Comparison of ENCODE assay signal across 8 cellular contexts in genomic region chr13:20525144-20525600, GRCh38. TPM values are rescaled to one million over a fixed set of nuclear protein-coding genes. Genes with fewer than 3 reads are reported as not detected.
DNase-seq lines count a peak whose midpoint lies in the region; ATAC-seq and TF ChIP-seq lines count a peak whose summit lies in the region.

No MANE protein-coding gene starts in this region.

- ATAC-seq in HG02943 (IDR thresholded peaks at IDR 0.05; ENCODE audit: low read depth, unreplicated experiment) (peak; percentile 7), T-cell (replicated peaks in 1 of 4) (peak; percentile 4 to 22 (median 14)), lung (ENCODE audit: insufficient read depth, low FRiP score) (peak; percentile 17)
- peak; percentile 24 for ATAC-seq in stimulated activated effector memory CD8-positive, alpha-beta T cell treated with anti-CD3 and anti-CD28 coated beads, Interleukin-12 subunit alpha, Interleukin-12 subunit beta, amount 100 ng/mL, for 72 hours

- H3K27me3 Mint-ChIP-seq in T-cell = peaks cover 0 to under 1% of the 10 kb centered on the region in 2 donors

- H3K9me3 ChIP-seq in lung (ENCODE audit: control insufficient read depth in 2 of 2, insufficient read depth in 1 of 2, low read length in 1 of 2) = no peaks in the 10 kb centered on the region

- peak overlapping the region; percentile 70 to 91 (median 85) for H3K4me3 Mint-ChIP-seq in T-cell
- H3K4me3 Mint-ChIP-seq in stimulated activated effector memory CD8-positive, alpha-beta T cell treated with anti-CD3 and anti-CD28 coated beads, Interleukin-12 subunit alpha, Interleukin-12 subunit beta, amount 100 ng/mL, for 72 hours = peak overlapping the region; percentile 75

- H3K4me1 Mint-ChIP-seq in T-cell = peaks cover 23 to 28% (median 26%) of the 10 kb centered on the region in 3 donors
- peaks cover 29% of the 10 kb centered on the region for H3K4me1 Mint-ChIP-seq in stimulated activated effector memory CD8-positive, alpha-beta T cell treated with anti-CD3 and anti-CD28 coated beads, Interleukin-12 subunit alpha, Interleukin-12 subunit beta, amount 100 ng/mL, for 72 hours

- no peaks in the 10 kb centered on the region for H3K9me3 Mint-ChIP-seq in T-cell
- no peaks in the 10 kb centered on the region for H3K9me3 Mint-ChIP-seq in stimulated activated effector memory CD8-positive, alpha-beta T cell treated with anti-CD3 and anti-CD28 coated beads, Interleukin-12 subunit alpha, Interleukin-12 subunit beta, amount 100 ng/mL, for 72 hours

- H3K36me3 ChIP-seq in lung (ENCODE audit: control insufficient read depth in 2 of 2, insufficient read depth in 2 of 2, low read length in 2 of 2) = no peaks in the 10 kb centered on the region

- H3K27ac Mint-ChIP-seq in T-cell = peak overlapping the region in 1 of 2 donors; percentile 69
- peak overlapping the region; percentile 61 for H3K27ac Mint-ChIP-seq in stimulated activated effector memory CD8-positive, alpha-beta T cell treated with anti-CD3 and anti-CD28 coated beads, Interleukin-12 subunit alpha, Interleukin-12 subunit beta, amount 100 ng/mL, for 72 hours

- peak overlapping the region; percentile 85 to 92 for H3K27ac ChIP-seq in lung (ENCODE audit: low read depth in 1 of 2, low read length in 1 of 2)

- no peaks in the 10 kb centered on the region for H3K36me3 Mint-ChIP-seq in T-cell
- H3K36me3 Mint-ChIP-seq in stimulated activated effector memory CD8-positive, alpha-beta T cell treated with anti-CD3 and anti-CD28 coated beads, Interleukin-12 subunit alpha, Interleukin-12 subunit beta, amount 100 ng/mL, for 72 hours = no peaks in the 10 kb centered on the region

- peaks cover 0 to 2% of the 10 kb centered on the region in 2 donors for H3K4me1 ChIP-seq in lung (ENCODE audit: control insufficient read depth in 2 of 2, insufficient read depth in 2 of 2, low read length in 2 of 2)

- DNase-seq in NCI-H1092 (lab: John Stamatoyannopoulos, UW) = peak; percentile 32
- DNase-seq in NCI-H1092 treated with DMSO at 0.1 percent for 48 hours (lab: John Stamatoyannopoulos, UW) = no peak
- DNase-seq in T-cell = peak in 15 of 34 experiments; percentile 1 to 26 (median 6)
- DNase-seq in effector CD4-positive, alpha-beta T cell = peak; percentile 2
- peak; percentile 35 for DNase-seq in lung (ENCODE audit: low spot score)
- DNase-seq in stimulated activated effector memory CD8-positive, alpha-beta T cell treated with anti-CD3 and anti-CD28 coated beads, Interleukin-12 subunit alpha, Interleukin-12 subunit beta, amount 100 ng/mL, for 72 hours (ENCODE audit: low spot score in 2 of 2) = peak in 1 of 2 donors; percentile 63
- DNase-seq in COLO829 (ENCODE audit: low spot score) = no peak

- H3K4me3 ChIP-seq in lung = peak overlapping the region; percentile 86

- H3K27me3 ChIP-seq in lung (ENCODE audit: control insufficient read depth, insufficient read depth) = no peaks in the 10 kb centered on the region

- CTCF ChIA-PET in T-cell (lab: Charles Lee) = interaction anchor here (0.6 kb wide), 3 partner anchors 304 to 369 kb away, joined by 3 to 4 read pairs (median 4); no protein-coding TSS in a partner anchor

- no peak for TF ChIP-seq CTCF in lung (IDR thresholded peaks at IDR 0.05; ENCODE audit: control extremely low read depth, extremely low read depth)

- POLR2A ChIA-PET in T-cell (lab: Charles Lee) = interaction anchor here (0.6 kb wide), 2 partner anchors 11 to 29 kb away, joined by 3 to 4 read pairs; no protein-coding TSS in a partner anchor

- WGBS in lung, 2 donors = 1 to 2% methylated on average over 36 to 37 of the region's 37 CpGs

RNA-seq across cellular contexts. Expression of gene CRYL1, which starts 0.5 kb away (rescaled TPM):
- total RNA-seq in T-cell (10 to 100 TPM; 12.3 to 21.5 (median 17.9) TPM), lung (10 to 100 TPM; 21.2 to 22.9 TPM)
- 10 to 100 TPM; 14.1 to 24.1 TPM for polyA plus RNA-seq in lung

RNA-seq across cellular contexts. Expression of gene IFT88, which starts 41.8 kb away (rescaled TPM):
- total RNA-seq in T-cell = 1 to 10 TPM; 7.6 to 9.8 (median 8.6) TPM
- total RNA-seq in lung = 10 to 100 TPM; 18.2 to 59.0 TPM
- polyA plus RNA-seq in lung = 10 to 100 TPM in 1 of 2 donors, 1 to 10 TPM in 1; 8.7 to 11.1 TPM

Comparison
In these comparisons a context has a peak if more than half of its experiments do, and no peak if none do; other contexts are left out.
1. DNase-seq: peak in NCI-H1092 (single experiment), effector CD4-positive, alpha-beta T cell (single experiment) and lung (single experiment); none in NCI-H1092 treated with DMSO at 0.1 percent for 48 hours (single experiment) and COLO829 (single experiment).
2. Peak in every context shown above with its lines, with median percentiles within 50 percentile points of each other: ATAC-seq.